8 cellular contexts compared by ENCODE assay signal in genomic region chr12:75481013-75481705, GRCh38. TPM values are rescaled to one million over a fixed set of nuclear protein-coding genes. Genes with fewer than 3 reads are reported as not detected.
DNase-seq lines count a peak whose midpoint lies in the region; ATAC-seq and TF ChIP-seq lines count a peak whose summit lies in the region.

No MANE protein-coding gene starts in this region.

- POLR2A ChIA-PET in Caco-2 (lab: Charles Lee), result no interaction called here

- no peak overlapping the region for H3K4ac ChIP-seq in mesendoderm (ENCODE audit: low read depth, low read length)

- ATAC-seq in GM21528 (IDR thresholded peaks at IDR 0.05; ENCODE audit: low FRiP score, unreplicated experiment), result peak; percentile 32

- no peak overlapping the region for H3K23ac ChIP-seq in mesendoderm (ENCODE audit: low read length)

- H3K9me3 ChIP-seq in Caco-2 (no peaks in the 10 kb centered on the region), ascending aorta (no peaks in the 10 kb centered on the region)

- no peaks in the 10 kb centered on the region for H3K79me1 ChIP-seq in mesendoderm (ENCODE audit: low read length)

- peak overlapping the region; percentile 1 for H3K56ac ChIP-seq in mesendoderm (ENCODE audit: low read length)

- TSS peak; percentile 72 for BruUV-seq in Caco-2 (replicated peaks; lab: Mats Ljungman, UMichigan)

- H4K8ac ChIP-seq in mesendoderm (ENCODE audit: low read depth, low read length), result no peak overlapping the region

- H3K4me3 ChIP-seq in Caco-2 (ENCODE audit: low read depth, low read length) (no peak overlapping the region), ascending aorta (peak overlapping the region; percentile 66 to 75), mesendoderm (ENCODE audit: low read length) (no peak overlapping the region)

- H3K4me1 Mint-ChIP-seq in Caco-2 (ENCODE audit: low read depth, unreplicated experiment), result peaks cover 6% of the 10 kb centered on the region

- CTCF ChIA-PET in Caco-2 (lab: Charles Lee), result no interaction called here

- H3K4me3 Mint-ChIP-seq in Caco-2 (ENCODE audit: unreplicated experiment), result peak overlapping the region; percentile 42

- H3K4me2 ChIP-seq in mesendoderm (ENCODE audit: low read length), result no peak overlapping the region

- H2BK120ac ChIP-seq in mesendoderm (ENCODE audit: low read depth, low read length), result no peak overlapping the region

- no CpG with 5 or more reads among the region's 5 CpGs for WGBS in mesendoderm (ENCODE audit: extremely low coverage, insufficient coverage, low lambda C conversion rate)

- peak overlapping the region; percentile 56 for H3K18ac ChIP-seq in mesendoderm (ENCODE audit: low read length)

- no peak overlapping the region for H2BK5ac ChIP-seq in mesendoderm (ENCODE audit: low read length)

- H3K27ac Mint-ChIP-seq in Caco-2 (ENCODE audit: unreplicated experiment), result no peak overlapping the region

- no peak for TF ChIP-seq CTCF in Caco-2 (IDR thresholded peaks at IDR 0.05; ENCODE audit: insufficient read depth in 1 of 2, low read depth in 1 of 2, low read length in 1 of 2, severe bottlenecking in 1 of 2, unreplicated experiment in 1 of 2)
- no peak for TF ChIP-seq CTCF in ascending aorta (IDR thresholded peaks at IDR 0.05)
- TF ChIP-seq CTCF in GM20000 (IDR thresholded peaks at IDR 0.05; ENCODE audit: extremely low read depth, missing control alignments), result no peak
- no peak for TF ChIP-seq CTCF in GM10266 (IDR thresholded peaks at IDR 0.05; ENCODE audit: control insufficient read depth, insufficient read depth, low read depth, missing control alignments)

- no peak overlapping the region for H2BK15ac ChIP-seq in mesendoderm (replicated peaks; ENCODE audit: low read depth)

- peaks cover 8% of the 10 kb centered on the region; the same call in 1 of the 2 replicates for H3K4me1 ChIP-seq in Caco-2
- H3K4me1 ChIP-seq in ascending aorta, result peaks cover 8 to 18% of the 10 kb centered on the region in 2 donors
- H3K4me1 ChIP-seq in mesendoderm (ENCODE audit: control insufficient read depth, low read depth, low read length), result peaks cover 9% of the 10 kb centered on the region

- H4K5ac ChIP-seq in mesendoderm (ENCODE audit: low read length), result no peak overlapping the region

- DNase-seq in Caco-2 (no peak), KBM-7 (peak; percentile 86), ascending aorta (ENCODE audit: low spot score in 2 of 2) (no peak), mesendoderm (no peak), GM20000 (ENCODE audit: low spot score) (no peak), occipital lobe (lab: John Stamatoyannopoulos, UW) (no peak), GM10266 (ENCODE audit: extremely low spot score) (no peak)

- H3K36me3 Mint-ChIP-seq in Caco-2 (ENCODE audit: insufficient read depth, unreplicated experiment), result no peaks in the 10 kb centered on the region

- in situ Hi-C loops in KBM-7 (cut with MboI; ENCODE audit: low pct_unique_long_range_greater_than_20kb, low sequenced_read_pairs), result no loop called here

- peak overlapping the region; percentile 88 to 90 for H3K27ac ChIP-seq in ascending aorta
- peak overlapping the region; percentile 79 for H3K27ac ChIP-seq in mesendoderm (ENCODE audit: low read depth, low read length)

- H3K27me3 Mint-ChIP-seq in Caco-2 (ENCODE audit: insufficient read depth, unreplicated experiment), result no peaks in the 10 kb centered on the region

- no peaks in the 10 kb centered on the region for H3K36me3 ChIP-seq in Caco-2 (ENCODE audit: control insufficient read depth, insufficient read depth, low read length)
- no peaks in the 10 kb centered on the region for H3K36me3 ChIP-seq in ascending aorta
- no peaks in the 10 kb centered on the region for H3K36me3 ChIP-seq in mesendoderm (ENCODE audit: control insufficient read depth, insufficient read depth, low read length)

- no peak overlapping the region for H2AK5ac ChIP-seq in mesendoderm (ENCODE audit: low read length)

- no peaks in the 10 kb centered on the region for H3K9me3 Mint-ChIP-seq in Caco-2 (ENCODE audit: unreplicated experiment)

- peak overlapping the region; percentile 39 for H3K9ac ChIP-seq in mesendoderm (ENCODE audit: low read length)

- H3K27me3 ChIP-seq in Caco-2 (replicated peaks; ENCODE audit: control insufficient read depth, insufficient read depth, low read length), result no peaks in the 10 kb centered on the region
- H3K27me3 ChIP-seq in ascending aorta, result no peaks in the 10 kb centered on the region
- no peaks in the 10 kb centered on the region for H3K27me3 ChIP-seq in mesendoderm (ENCODE audit: insufficient read depth, low read length, poor library complexity)

- intact Hi-C loops in Caco-2 (cut with micrococcal nuclease; ENCODE audit: unreplicated experiment), result loop anchor here (5.0 kb wide), 1 partner anchor 134 kb away; no protein-coding TSS in a partner anchor
- intact Hi-C loops in ascending aorta (cut with DNase I), result loop anchor here (2.0 to 5.0 kb wide), 3 partner anchors 146 to 1281 kb away; partner anchors contain the start of genes GLIPR1L1, OSBPL8 and ZDHHC17

- H3K79me2 ChIP-seq in mesendoderm (ENCODE audit: control insufficient read depth, insufficient read depth, low read length), result no peaks in the 10 kb centered on the region

RNA-seq across cellular contexts. Expression of gene GLIPR1, which starts 0.6 kb away (rescaled TPM):
- total RNA-seq in Caco-2 (2022) (1.9 and 3.9 TPM in 2 replicates), ascending aorta (43.9 TPM), occipital lobe (2.8 TPM)
- polyA plus RNA-seq in mesendoderm (2013, experiment 1 of 2), result 11.0 TPM
- polyA plus RNA-seq in mesendoderm (2013, experiment 2 of 2), result 11.9 TPM

RNA-seq across cellular contexts. Expression of gene KRR1, which starts 30.2 kb away (rescaled TPM):
- total RNA-seq in Caco-2 (2022) (73.0 and 73.2 TPM in 2 replicates), ascending aorta (23.9 TPM), occipital lobe (44.9 TPM)
- 126 TPM for polyA plus RNA-seq in mesendoderm (2013, experiment 1 of 2)
- 130 TPM for polyA plus RNA-seq in mesendoderm (2013, experiment 2 of 2)

Comparison
In these comparisons a context has a peak if more than half of its experiments do, and no peak if none do; other contexts are left out.
1. H3K4me3 ChIP-seq: peak in ascending aorta (2 of 2); none in Caco-2 (single experiment) and mesendoderm (single experiment).